Comparison of ENCODE assay signal across 7 cellular contexts in genomic region chr14:80133457-80133856, GRCh38.
"Had no signal": no experiment of that assay in that cellular context is flagged by ENCODE, and none has a peak within 500 bp of the region (broad histone marks: within the 10 kb centered on the region; RNA-seq: fewer than 3 reads in every experiment).

No MANE protein-coding gene starts in this region.

- H3K4me3 Mint-ChIP-seq: IgD-negative memory B cell had no signal

- H3K27ac Mint-ChIP-seq: IgD-negative memory B cell had no signal

- FAIRE-seq: HepG2, HTR-8/SVneo, K562 had no signal

- H3K27ac ChIP-seq: HL-60 had no signal

- H3K4me1 Mint-ChIP-seq: IgD-negative memory B cell had no signal

- DNase-seq: IMR-90, KBM-7 had no signal

- H3K36me3 Mint-ChIP-seq: IgD-negative memory B cell had no signal

- H3K27me3 Mint-ChIP-seq: IgD-negative memory B cell had no signal

- ATAC-seq: HepG2, K562 had no signal

- H3K4me3 ChIP-seq: K562 had no signal
